ENCODE assay signal across 1 cellular context in the genomic region with DNA sequence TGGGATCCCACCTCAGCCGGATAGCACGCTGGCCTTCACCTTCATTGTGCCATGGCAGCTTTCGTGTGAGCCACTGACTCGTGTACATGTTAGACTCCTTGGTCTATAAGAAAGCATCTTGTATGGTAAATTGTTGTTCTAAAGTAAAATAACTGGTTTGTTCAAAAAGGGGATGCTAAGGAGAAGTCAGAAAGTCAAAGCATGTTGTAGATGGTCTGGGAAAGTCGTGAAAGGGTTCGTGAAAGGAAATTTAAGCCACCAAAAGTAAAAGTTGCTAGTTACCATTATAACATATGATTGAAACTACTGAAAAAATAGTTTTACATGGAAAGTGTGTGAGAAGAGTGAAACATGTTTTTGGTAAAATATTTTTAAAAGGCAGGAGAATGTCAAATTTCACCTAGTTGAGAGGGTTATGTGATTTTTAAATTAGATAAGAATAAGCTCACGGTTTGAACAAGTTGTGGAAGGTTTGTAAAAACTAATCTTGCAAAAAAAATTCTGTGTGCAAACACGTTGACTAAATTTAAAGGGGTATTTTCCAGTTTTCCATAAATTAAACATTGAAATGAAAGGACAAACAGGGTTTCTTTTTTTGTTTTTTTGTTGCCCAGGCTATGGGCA.
TF ChIP-seq lines count a peak whose summit lies in the region.

No MANE protein-coding gene starts in this region.

TF ChIP-seq in H1, 55 proteins besides CTCF, POLR2A, EP300 and RAD21:
- no peak for TF ChIP-seq GABPA (IDR thresholded peaks at IDR 0.05; ENCODE audit: borderline replicate concordance, insufficient read depth, low read length)
- no peak for TF ChIP-seq CHD2 (IDR thresholded peaks at IDR 0.05; ENCODE audit: low read length)
- TF ChIP-seq KDM1A (IDR thresholded peaks at IDR 0.05; ENCODE audit: borderline replicate concordance, low read length) = 0 out of 2 replicates have a peak, but pooled peaks have one; percentile 58
- TF ChIP-seq CBX5 (IDR thresholded peaks at IDR 0.05; ENCODE audit: low read depth, low read length) = 0 out of 2 replicates have a peak, but pooled peaks have one; percentile 76
- TF ChIP-seq HDAC2 (IDR thresholded peaks at IDR 0.05; ENCODE audit: borderline replicate concordance in 1 of 2, low read depth in 2 of 2, low read length in 2 of 2) = no peak
